In genomic region chr2:190117305-190117704, GRCh38 we compare ENCODE assay signal across 24 cellular contexts. TPM values are rescaled to one million over a fixed set of nuclear protein-coding genes. Genes with fewer than 3 reads are reported as not detected.
"Had no signal": no experiment of that assay in that cellular context is flagged by ENCODE, and none has a peak within 500 bp of the region (broad histone marks: within the 10 kb centered on the region; RNA-seq: fewer than 3 reads in every experiment).

No MANE protein-coding gene starts in this region.

- H3K9me3 Mint-ChIP-seq: immature natural killer cell, neural progenitor cell had no signal

- H3K27me3 Mint-ChIP-seq: naive B cell had no signal

- ATAC-seq: natural killer cell; psoas muscle; sciatic nerve; stimulated activated naive B cell treated with anti-CD40 and anti-IgM and Interleukin-4, amounts not matched to agents 10 μg/mL and 1 μg/mL and 100 μg/mL, for 72 hours; stimulated activated naive CD8-positive, alpha-beta T cell treated with anti-CD3 and anti-CD28 coated beads, Interleukin-15, Interleukin-2, amounts not matched to agents 100 U/mL and 50 U/mL, for 24 hours had no signal

- DNase-seq: hippocampal formation; immature natural killer cell; islet precursor cell; left ventricle myocardium inferior; mesendoderm; naive B cell; natural killer cell; nephron progenitor cell; occipital lobe; psoas muscle; stimulated activated CD4-positive, alpha-beta T cell treated with anti-CD3 and anti-CD28 coated beads, Interleukin-12 subunit alpha, Interleukin-12 subunit beta, amount 100 ng/mL, for 4 hours; stimulated activated CD4-positive, alpha-beta T cell treated with anti-CD3 and anti-CD28 coated beads, Interleukin-15, amount 100 ng/mL, for 24 hours; stimulated activated CD4-positive, alpha-beta T cell treated with anti-CD3 and anti-CD28 coated beads, Interleukin-2, amount 100 ng/mL, for 24 hours; stimulated activated CD4-positive, alpha-beta T cell treated with anti-CD3 and anti-CD28 coated beads, Interleukin-4, amount 100 ng/mL, for 1 hour; stimulated activated naive B cell treated with anti-CD40 and anti-IgM and Interleukin-4, amounts not matched to agents 10 μg/mL and 1 μg/mL and 100 μg/mL, for 72 hours; stimulated activated naive CD8-positive, alpha-beta T cell treated with anti-CD3 and anti-CD28 coated beads, Interleukin-15, Interleukin-2, amounts not matched to agents 100 U/mL and 50 U/mL, for 24 hours; stomach; testis; thyroid gland; transverse colon; upper lobe of left lung had no signal

- H3K4me3 Mint-ChIP-seq: immature natural killer cell; mesothelial cell of epicardium; naive B cell; natural killer cell; nephron progenitor cell; neural progenitor cell; stimulated activated naive B cell treated with anti-CD40 and anti-IgM and Interleukin-4, amounts not matched to agents 10 μg/mL and 1 μg/mL and 100 μg/mL, for 72 hours had no signal

- H3K27ac Mint-ChIP-seq: immature natural killer cell; mesothelial cell of epicardium; naive B cell; natural killer cell; nephron progenitor cell; neural progenitor cell; stimulated activated naive B cell treated with anti-CD40 and anti-IgM and Interleukin-4, amounts not matched to agents 10 μg/mL and 1 μg/mL and 100 μg/mL, for 72 hours had no signal

- H3K36me3 Mint-ChIP-seq: immature natural killer cell; mesothelial cell of epicardium; naive B cell; natural killer cell; neural progenitor cell; stimulated activated naive B cell treated with anti-CD40 and anti-IgM and Interleukin-4, amounts not matched to agents 10 μg/mL and 1 μg/mL and 100 μg/mL, for 72 hours had no signal

RNA-seq across cellular contexts. Expression of gene MSTN, which starts 54.8 kb away (rescaled TPM):
- polyA plus RNA-seq: immature natural killer cell had no signal
